In genomic region chr2:53422979-53423378, GRCh38 we compare ENCODE assay signal across 8 cellular contexts.
DNase-seq lines count a peak whose midpoint lies in the region; ATAC-seq, FAIRE-seq and TF ChIP-seq lines count a peak whose summit lies in the region.

No MANE protein-coding gene starts in this region.

- no peak overlapping the region for H3K18ac ChIP-seq in mesenchymal stem cell (ENCODE audit: low read depth in 1 of 2, low read length in 2 of 2)

- H3K9ac ChIP-seq in mesenchymal stem cell (ENCODE audit: low read length) = no peak overlapping the region

- no peaks in the 10 kb centered on the region for H3K27me3 ChIP-seq in bronchial epithelial cell (ENCODE audit: control insufficient read depth, insufficient read depth, low read length)
- no peaks in the 10 kb centered on the region for H3K27me3 ChIP-seq in mesenchymal stem cell (ENCODE audit: control insufficient read depth in 1 of 2, insufficient read depth in 1 of 2, low read length in 2 of 2)

- ATAC-seq in GM18907 (IDR thresholded peaks at IDR 0.05; ENCODE audit: unreplicated experiment) (peak; percentile 81), HG03103 (IDR thresholded peaks at IDR 0.05; ENCODE audit: low read depth, unreplicated experiment) (peak; percentile 88), HG02970 (IDR thresholded peaks at IDR 0.05; ENCODE audit: low FRiP score, unreplicated experiment) (no peak)

- WGBS in mesenchymal stem cell = 27% methylated on average over 3 of the region's 3 CpGs

- H2BK12ac ChIP-seq in mesenchymal stem cell (ENCODE audit: low read length in 2 of 2) = no peak overlapping the region

- no peak overlapping the region for H3K14ac ChIP-seq in mesenchymal stem cell (ENCODE audit: low read length in 2 of 2)

- peak; percentile 58 for DNase-seq in D341Med (ENCODE audit: low spot score)
- peak; percentile 30 for DNase-seq in NCI-H82 treated with DMSO at 0.1 percent for 48 hours (lab: John Stamatoyannopoulos, UW; ENCODE audit: unreplicated experiment)
- peak; percentile 39 for DNase-seq in bronchial epithelial cell (ENCODE audit: low read depth)
- DNase-seq in mesenchymal stem cell = peak; percentile 57
- DNase-seq in occipital lobe (lab: John Stamatoyannopoulos, UW) = no peak

- H2BK5ac ChIP-seq in mesenchymal stem cell (ENCODE audit: low read depth, low read length, poor library complexity, severe bottlenecking) = no peak overlapping the region

- no peak overlapping the region for H2AFZ ChIP-seq in mesenchymal stem cell (ENCODE audit: low read depth, low read length)

- H2AK5ac ChIP-seq in mesenchymal stem cell (ENCODE audit: low read length, severe bottlenecking) = no peak overlapping the region

- H4K8ac ChIP-seq in mesenchymal stem cell (ENCODE audit: low read length) = no peak overlapping the region

- H3K36me3 ChIP-seq in bronchial epithelial cell (ENCODE audit: control insufficient read depth, insufficient read depth, low read length) (no peaks in the 10 kb centered on the region), mesenchymal stem cell (ENCODE audit: control insufficient read depth in 1 of 2, insufficient read depth in 2 of 2, low read depth in 1 of 2, low read length in 2 of 2) (no peaks in the 10 kb centered on the region)

- FAIRE-seq in bronchial epithelial cell (lab: Jason Lieb, UNC) = no peak

- no peak overlapping the region for H3K4ac ChIP-seq in mesenchymal stem cell (ENCODE audit: low read depth in 1 of 2, low read length in 2 of 2)

- H2BK15ac ChIP-seq in mesenchymal stem cell (ENCODE audit: low read depth, poor library complexity, severe bottlenecking) = no peak overlapping the region

- no peaks in the 10 kb centered on the region for H3K4me1 ChIP-seq in mesenchymal stem cell (ENCODE audit: control insufficient read depth, insufficient read depth, low read depth, low read length)

- no peak overlapping the region for H3K27ac ChIP-seq in mesenchymal stem cell (ENCODE audit: low read length, poor library complexity, severe bottlenecking)

- no peaks in the 10 kb centered on the region for H3K9me3 ChIP-seq in mesenchymal stem cell (ENCODE audit: control insufficient read depth, low read length)

- no peak overlapping the region for H4K91ac ChIP-seq in mesenchymal stem cell (ENCODE audit: low read length)

- no peak overlapping the region for H2BK120ac ChIP-seq in mesenchymal stem cell (ENCODE audit: low read depth, low read length)

- no peaks in the 10 kb centered on the region for H3K79me1 ChIP-seq in mesenchymal stem cell (replicated peaks; ENCODE audit: low read length, poor library complexity, severe bottlenecking)

- peak; percentile 61 for TF ChIP-seq CTCF in bronchial epithelial cell (IDR thresholded peaks at IDR 0.05; ENCODE audit: insufficient read depth, low read length, severe bottlenecking)

- H3K4me3 ChIP-seq in bronchial epithelial cell (ENCODE audit: low read depth, low read length) = no peak overlapping the region
- H3K4me3 ChIP-seq in mesenchymal stem cell (ENCODE audit: insufficient read depth in 1 of 2, low read depth in 1 of 2, low read length in 2 of 2) = no peak overlapping the region

- no peak overlapping the region for H3K23ac ChIP-seq in mesenchymal stem cell (ENCODE audit: low read length in 2 of 2)

- no peak overlapping the region for H3K4me2 ChIP-seq in mesenchymal stem cell (ENCODE audit: low read length, poor library complexity, severe bottlenecking)
